Comparison of ENCODE assay signal across 16 cellular contexts in genomic region chr18:26493021-26493420, GRCh38.
"Had no signal": no experiment of that assay in that cellular context is flagged by ENCODE, and none has a peak within 500 bp of the region (broad histone marks: within the 10 kb centered on the region; RNA-seq: fewer than 3 reads in every experiment).

No MANE protein-coding gene starts in this region.

- DNase-seq: activated CD4-positive, alpha-beta T cell treated with anti-CD3 and anti-CD28 coated beads, Interleukin-2, amount 50 U/mL, for 1 hour; activated naive CD4-positive, alpha-beta T cell treated with anti-CD3 and anti-CD28 coated beads, Interleukin-2, amount 50 U/mL, for 16 hours; dorsolateral prefrontal cortex; foreskin melanocyte; heart right ventricle; islet precursor cell; left lung; mesendoderm; pancreas; retina; stimulated activated CD4-positive, alpha-beta T cell treated with anti-CD3 and anti-CD28 coated beads, Interleukin-15, amount 100 ng/mL, for 24 hours; stimulated activated CD4-positive, alpha-beta T cell treated with anti-CD3 and anti-CD28 coated beads, Interleukin-4, amount 100 ng/mL, for 24 hours; stimulated activated naive CD8-positive, alpha-beta T cell treated with anti-CD3 and anti-CD28 coated beads, Interleukin-15, amount 100 ng/mL, for 72 hours; T-helper 2 cell had no signal

- H2AFZ ChIP-seq: neural progenitor cell had no signal

- ATAC-seq: heart right ventricle; left lung; pancreas; stimulated activated naive CD8-positive, alpha-beta T cell treated with anti-CD3 and anti-CD28 coated beads, Interleukin-15, amount 100 ng/mL, for 72 hours had no signal

- H3K36me3 ChIP-seq: left lung, neural progenitor cell, pancreas, thoracic aorta had no signal

- H3K27ac ChIP-seq: dorsolateral prefrontal cortex, heart right ventricle, left lung, neural progenitor cell, pancreas, thoracic aorta had no signal

- H3K4me1 ChIP-seq: heart right ventricle, left lung, pancreas had no signal

- H3K27me3 ChIP-seq: dorsolateral prefrontal cortex, heart right ventricle, left lung, neural progenitor cell, pancreas had no signal

- H3K4me3 ChIP-seq: dorsolateral prefrontal cortex, heart right ventricle, left lung, neural progenitor cell, pancreas, thoracic aorta had no signal
